Comparison of ENCODE assay signal across 28 cellular contexts in the genomic region with DNA sequence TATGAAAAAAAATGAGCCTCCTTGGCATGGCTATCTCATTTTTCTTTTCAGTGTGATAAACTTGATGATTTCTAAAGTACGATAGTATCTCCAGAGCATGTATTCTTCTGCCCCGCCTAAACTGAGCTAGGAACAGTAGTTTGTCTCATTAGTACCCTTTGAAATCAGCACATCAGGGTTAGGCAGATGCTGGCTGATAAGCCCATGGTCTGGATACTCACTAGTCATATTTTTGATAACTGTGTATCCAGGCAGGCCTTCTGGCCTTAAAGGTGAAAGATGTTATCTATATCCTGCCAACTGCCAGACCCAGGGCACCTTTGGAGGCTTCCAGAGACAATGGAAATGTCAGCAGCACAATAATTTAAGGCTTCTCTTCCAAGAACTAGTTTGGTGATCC.
"Had no signal": no experiment of that assay in that cellular context is flagged by ENCODE, and none has a peak within 500 bp of the region (broad histone marks: within the 10 kb centered on the region; RNA-seq: fewer than 3 reads in every experiment).

No MANE protein-coding gene starts in this region.

- H3K4me2 ChIP-seq: hepatocyte had no signal

- H3K36me3 ChIP-seq: brain microvascular endothelial cell had no signal

- H3K9me3 ChIP-seq: esophagus muscularis mucosa, gastrocnemius medialis had no signal

- DNase-seq: activated CD4-positive, alpha-beta memory T cell treated with anti-CD3 and anti-CD28 coated beads for 36 hours; activated CD4-positive, alpha-beta T cell treated with anti-CD3 and anti-CD28 coated beads for 36 hours; activated CD4-positive, alpha-beta T cell treated with anti-CD3 and anti-CD28 coated beads, Interleukin-2, amount 10 ng/mL, durations not matched to agents 24 days and 14 days; activated CD4-positive, CD25-positive, alpha-beta regulatory T cell; activated CD4-positive, CD25-positive, alpha-beta regulatory T cell treated with anti-CD3 and anti-CD28 coated beads, Interleukin-2, amount 50 U/mL, for 72 hours; activated CD8-positive, alpha-beta memory T cell treated with anti-CD3 and anti-CD28 coated beads, Interleukin-2, amount 10 ng/mL, durations not matched to agents 7 days and 5 days; activated CD8-positive, alpha-beta memory T cell treated with anti-CD3 and anti-CD28 coated beads, Interleukin-2, amount 50 U/mL, for 4 hours; activated CD8-positive, alpha-beta T cell treated with anti-CD3 and anti-CD28 coated beads, Interleukin-2, amount 10 ng/mL, durations not matched to agents 7 days and 5 days; activated effector memory CD4-positive, alpha-beta T cell treated with anti-CD3 and anti-CD28 coated beads, Interleukin-2, amount 50 U/mL, for 16 hours; activated naive CD4-positive, alpha-beta T cell treated with anti-CD3 and anti-CD28 coated beads, Interleukin-2, amount 10 ng/mL, durations not matched to agents 7 days and 5 days; activated naive CD8-positive, alpha-beta T cell treated with anti-CD3 and anti-CD28 coated beads, Interleukin-2, amount 10 ng/mL, durations not matched to agents 7 days and 5 days; activated T-cell treated with anti-CD3 and anti-CD28 coated beads, Interleukin-2, amount 50 U/mL, for 1 hour; activated T-cell treated with anti-CD3 and anti-CD28 coated beads, Interleukin-2, amount 50 U/mL, for 48 hours; brain microvascular endothelial cell; cortex of kidney; dermis blood vessel endothelial cell; effector CD4-positive, alpha-beta T cell; effector memory CD8-positive, alpha-beta T cell; foreskin keratinocyte; gastrocnemius medialis; glutamatergic neuron; heart right ventricle; T-helper 2 cell had no signal

- H3K27ac ChIP-seq: brain microvascular endothelial cell, esophagus muscularis mucosa, foreskin keratinocyte, gastrocnemius medialis, heart right ventricle, hepatocyte had no signal

- H3K79me2 ChIP-seq: hepatocyte had no signal

- ATAC-seq: activated CD4-positive, alpha-beta T cell treated with anti-CD3 and anti-CD28 coated beads for 36 hours; activated CD8-positive, alpha-beta memory T cell treated with anti-CD3 and anti-CD28 coated beads, Interleukin-2, amount 10 ng/mL, durations not matched to agents 7 days and 5 days; activated CD8-positive, alpha-beta T cell treated with anti-CD3 and anti-CD28 coated beads, Interleukin-2, amount 10 ng/mL, durations not matched to agents 7 days and 5 days; activated naive CD4-positive, alpha-beta T cell treated with anti-CD3 and anti-CD28 coated beads, Interleukin-2, amount 50 U/mL, for 72 hours; effector memory CD8-positive, alpha-beta T cell; foreskin keratinocyte; gastrocnemius medialis; heart right ventricle had no signal

- H2AFZ ChIP-seq: hepatocyte had no signal

- H3K4me1 ChIP-seq: foreskin keratinocyte, gastrocnemius medialis, heart right ventricle had no signal

- H3K4me3 ChIP-seq: esophagus muscularis mucosa, gastrocnemius medialis, heart right ventricle, hepatocyte had no signal

- FAIRE-seq: astrocyte, bronchial epithelial cell had no signal

- H3K27me3 ChIP-seq: brain microvascular endothelial cell, esophagus muscularis mucosa, foreskin keratinocyte, gastrocnemius medialis, heart right ventricle, hepatocyte had no signal
